10 cellular contexts compared by ENCODE assay signal in the genomic region with DNA sequence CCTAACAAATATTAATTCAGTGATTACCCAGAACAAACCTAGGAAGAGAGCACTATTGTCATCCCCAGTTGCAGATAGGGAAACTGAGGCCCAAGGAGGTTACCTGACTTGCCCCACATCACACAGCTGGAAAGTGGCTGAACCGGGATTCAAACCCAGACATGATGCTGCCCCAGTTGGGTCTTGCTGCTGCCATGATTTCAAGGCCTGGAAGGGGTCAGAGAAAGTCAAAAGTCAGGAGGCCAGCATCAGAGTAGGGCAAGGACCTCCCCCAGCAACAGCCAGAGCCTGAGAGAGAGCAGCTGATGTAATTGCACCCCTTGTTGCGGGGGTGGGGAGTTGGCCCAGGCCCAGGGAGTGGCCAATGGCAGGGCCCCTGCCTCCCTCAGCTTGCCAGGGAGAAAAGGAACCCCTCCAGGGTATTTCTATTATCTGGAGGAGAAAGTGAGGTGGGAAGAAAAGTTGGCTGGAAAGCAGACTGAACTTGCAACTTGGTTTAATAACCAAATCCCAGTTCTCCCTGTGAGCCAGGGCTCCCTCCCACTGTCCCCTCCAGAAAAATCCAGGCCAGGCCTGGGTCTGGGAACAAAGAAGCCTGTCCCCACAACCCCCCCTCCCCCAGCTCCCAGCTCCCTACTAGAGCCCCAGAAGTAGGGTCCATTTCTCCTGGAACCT.
DNase-seq lines count a peak whose midpoint lies in the region; FAIRE-seq and TF ChIP-seq lines count a peak whose summit lies in the region.
"Had no signal": no experiment of that assay in that cellular context is flagged by ENCODE, and none has a peak within 500 bp of the region (broad histone marks: within the 10 kb centered on the region; RNA-seq: fewer than 3 reads in every experiment).

No MANE protein-coding gene starts in this region.

- H4K20me1 ChIP-seq in keratinocyte (ENCODE audit: control insufficient read depth, extremely low read depth, insufficient read depth, low read length) = no peaks in the 10 kb centered on the region

- no peak for TF ChIP-seq POLR2A in breast epithelium (IDR thresholded peaks at IDR 0.05)
- no peak for TF ChIP-seq POLR2A in tibial nerve (IDR thresholded peaks at IDR 0.05)

- H3K9me1 ChIP-seq in keratinocyte (ENCODE audit: control insufficient read depth, extremely low read depth, insufficient read depth, low read length) = no peaks in the 10 kb centered on the region

- H3K9ac ChIP-seq in keratinocyte (ENCODE audit: control insufficient read depth, extremely low read depth, insufficient read depth, low read length) (no peak overlapping the region), colonic mucosa (ENCODE audit: low read depth in 2 of 2, low read length in 2 of 2) (no peak overlapping the region)

- TF ChIP-seq CTCF in breast epithelium (IDR thresholded peaks at IDR 0.05) (no peak), keratinocyte (optimal IDR thresholded peaks at IDR 0.05 in 1 of 3, IDR thresholded peaks at IDR 0.05 in 1 of 3, conservative IDR thresholded peaks at IDR 0.05 in 1 of 3; ENCODE audit: extremely low read depth in 1 of 3, insufficient read depth in 2 of 3, low read length in 3 of 3) (no peak), tibial nerve (IDR thresholded peaks at IDR 0.05) (no peak), colonic mucosa (IDR thresholded peaks at IDR 0.05) (no peak)

- H3K9me3 ChIP-seq in breast epithelium = no peaks in the 10 kb centered on the region
- no peaks in the 10 kb centered on the region for H3K9me3 ChIP-seq in keratinocyte (ENCODE audit: control insufficient read depth, low read depth, low read length)
- H3K9me3 ChIP-seq in tibial nerve = no peaks in the 10 kb centered on the region
- no peaks in the 10 kb centered on the region for H3K9me3 ChIP-seq in colonic mucosa
- H3K9me3 ChIP-seq: pancreas had no signal

- peak overlapping the region; percentile 79 to 80 for H3K27ac ChIP-seq in breast epithelium
- peak overlapping the region; percentile 35 for H3K27ac ChIP-seq in keratinocyte (ENCODE audit: control insufficient read depth, insufficient read depth, low read length)
- H3K27ac ChIP-seq in tibial nerve = peak overlapping the region; percentile 52 to 87 (median 70)
- no peak overlapping the region for H3K27ac ChIP-seq in colonic mucosa

- no peak for FAIRE-seq in keratinocyte (lab: Jason Lieb, UNC)
- FAIRE-seq: pancreas had no signal

- no peaks in the 10 kb centered on the region for H3K79me2 ChIP-seq in keratinocyte (ENCODE audit: control insufficient read depth, insufficient read depth, low read length)

- H3K27me3 ChIP-seq in breast epithelium (no peaks in the 10 kb centered on the region), keratinocyte (ENCODE audit: control insufficient read depth, extremely low read depth, insufficient read depth, low read length) (no peaks in the 10 kb centered on the region), tibial nerve (no peaks in the 10 kb centered on the region), colonic mucosa (no peaks in the 10 kb centered on the region)
- H3K27me3 ChIP-seq: pancreas had no signal

- H3K4me3 ChIP-seq in breast epithelium (no peak overlapping the region), keratinocyte (ENCODE audit: control insufficient read depth in 2 of 3, extremely low read depth in 1 of 3, insufficient read depth in 2 of 3, low read depth in 1 of 3, low read length in 3 of 3) (no peak overlapping the region), tibial nerve (no peak overlapping the region), colonic mucosa (no peak overlapping the region)
- H3K4me3 ChIP-seq: pancreas had no signal

- no peak overlapping the region for H3K4me2 ChIP-seq in keratinocyte (ENCODE audit: control insufficient read depth, extremely low read depth, insufficient read depth, low read depth, low read length)

- DNase-seq in HK-2 (ENCODE audit: unreplicated experiment) (peak; percentile 61), breast epithelium (ENCODE audit: low spot score in 2 of 2) (no peak), keratinocyte (ENCODE audit: low read depth, low spot score) (no peak), tibial nerve (ENCODE audit: low spot score in 2 of 2) (no peak), NCI-H1105 treated with DMSO at 0.1 percent for 48 hours (lab: John Stamatoyannopoulos, UW) (no peak), colonic mucosa (no peak), NCI-H2196 (lab: John Stamatoyannopoulos, UW; ENCODE audit: unreplicated experiment) (no peak)
- DNase-seq: activated naive CD4-positive, alpha-beta T cell treated with anti-CD3 and anti-CD28 coated beads, Interleukin-2, amount 50 U/mL, for 16 hours; pancreas; stimulated activated CD8-positive, alpha-beta memory T cell treated with anti-CD3 and anti-CD28 coated beads, Interleukin-4, amount 100 ng/mL, for 48 hours had no signal

- H3K4me1 ChIP-seq in breast epithelium (peaks cover 15 to 39% of the 10 kb centered on the region in 2 donors), keratinocyte (ENCODE audit: control insufficient read depth, extremely low read depth, insufficient read depth, low read length) (peaks cover 45% of the 10 kb centered on the region), tibial nerve (peaks cover 0 to 58% (median 23%) of the 10 kb centered on the region in 4 donors), colonic mucosa (no peaks in the 10 kb centered on the region)

- dilution Hi-C loops in keratinocyte (cut with MboI; ENCODE audit: extremely low pct_ligation_motif_present, low sequenced_read_pairs) = no loop called here

- no peak overlapping the region for H2AFZ ChIP-seq in keratinocyte (ENCODE audit: control insufficient read depth, low read length)

- intact Hi-C loops in breast epithelium (cut with DNase I; ENCODE audit: low total_unique reads) (no loop called here), colonic mucosa (cut with DNase I) (no loop called here)

- no peak for TF ChIP-seq EP300 in tibial nerve (IDR thresholded peaks at IDR 0.05)

- 35 to 42% methylated on average over 2 of the region's 2 CpGs for WGBS in tibial nerve, 2 donors

- no peaks in the 10 kb centered on the region for H3K36me3 ChIP-seq in breast epithelium
- no peaks in the 10 kb centered on the region for H3K36me3 ChIP-seq in keratinocyte (ENCODE audit: control insufficient read depth in 2 of 2, extremely low read depth in 1 of 2, insufficient read depth in 2 of 2, low read length in 2 of 2)
- H3K36me3 ChIP-seq in tibial nerve = no peaks in the 10 kb centered on the region
- no peaks in the 10 kb centered on the region for H3K36me3 ChIP-seq in colonic mucosa
- H3K36me3 ChIP-seq: pancreas had no signal
